32 cellular contexts compared by ENCODE assay signal in the genomic region with DNA sequence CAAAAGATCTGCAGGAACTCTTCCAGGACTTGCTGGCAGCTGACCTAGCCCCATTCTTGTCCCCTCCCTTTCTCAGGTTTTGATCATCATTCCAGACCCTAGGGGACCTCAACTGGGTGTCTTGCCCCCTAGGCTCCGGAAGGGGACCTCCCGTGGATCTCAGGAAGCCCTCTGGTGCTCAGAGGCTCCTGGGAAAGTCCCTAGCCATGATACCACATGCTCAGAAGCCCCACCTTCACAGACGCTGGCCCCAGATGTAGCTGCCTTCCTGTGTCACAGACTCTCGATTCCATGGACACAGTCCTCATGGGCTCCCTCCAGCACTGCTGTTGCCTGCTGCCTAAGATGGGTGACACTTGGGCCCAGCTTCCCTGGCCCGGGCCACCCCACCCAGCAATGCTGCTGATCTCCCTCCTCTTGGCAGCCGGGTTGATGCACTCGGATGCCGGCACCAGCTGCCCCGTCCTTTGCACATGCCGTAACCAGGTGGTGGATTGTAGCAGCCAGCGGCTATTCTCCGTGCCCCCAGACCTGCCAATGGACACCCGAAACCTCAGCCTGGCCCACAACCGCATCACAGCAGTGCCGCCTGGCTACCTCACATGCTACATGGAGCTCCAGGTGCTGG. TPM values are rescaled to one million over a fixed set of nuclear protein-coding genes. Genes with fewer than 3 reads are reported as not detected.
DNase-seq lines count a peak whose midpoint lies in the region; ATAC-seq, FAIRE-seq and TF ChIP-seq lines count a peak whose summit lies in the region.
"Had no signal": no experiment of that assay in that cellular context is flagged by ENCODE, and none has a peak within 500 bp of the region (broad histone marks: within the 10 kb centered on the region; RNA-seq: fewer than 3 reads in every experiment).

A gene with protein sequence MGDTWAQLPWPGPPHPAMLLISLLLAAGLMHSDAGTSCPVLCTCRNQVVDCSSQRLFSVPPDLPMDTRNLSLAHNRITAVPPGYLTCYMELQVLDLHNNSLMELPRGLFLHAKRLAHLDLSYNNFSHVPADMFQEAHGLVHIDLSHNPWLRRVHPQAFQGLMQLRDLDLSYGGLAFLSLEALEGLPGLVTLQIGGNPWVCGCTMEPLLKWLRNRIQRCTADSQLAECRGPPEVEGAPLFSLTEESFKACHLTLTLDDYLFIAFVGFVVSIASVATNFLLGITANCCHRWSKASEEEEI (plus strand): TSS at position 276 of the 628 bp plus-strand sequence. CDS start 70 bp downstream, at position 346.

- no peak within 1 kb of the TSS for H4K5ac ChIP-seq in H1 (ENCODE audit: insufficient read length, low read depth, low read length)

- peaks cover 9% of the 10 kb centered on the region for H3K23me2 ChIP-seq in H1 (ENCODE audit: low read depth, low read length)

- no peak for ATAC-seq in HG02571 (IDR thresholded peaks at IDR 0.05; ENCODE audit: unreplicated experiment)
- ATAC-seq in HG02678 (IDR thresholded peaks at IDR 0.05; ENCODE audit: unreplicated experiment): no peak
- ATAC-seq: stimulated activated effector memory CD8-positive, alpha-beta T cell treated with anti-CD3 and anti-CD28 coated beads, Interleukin-12 subunit alpha, Interleukin-12 subunit beta, amount 100 ng/mL, for 72 hours had no signal

- H3K4me1 ChIP-seq in HUES48 (ENCODE audit: control insufficient read depth, insufficient read depth, low read length): peaks cover 9% of the 10 kb centered on the region; the same call in 1 of the 2 replicates
- H3K4me1 ChIP-seq in H1 (replicated peaks in 1 of 4; ENCODE audit: control insufficient read depth in 3 of 4, insufficient read depth in 4 of 4, low read length in 3 of 4): peaks cover 0 to 6% (median 3%) of the 10 kb centered on the region in 4 experiments; a peak in 5 of 7 replicates
- H3K4me1 ChIP-seq in iPS-20b (ENCODE audit: insufficient read depth, low read length): peaks cover 6% of the 10 kb centered on the region; the same call in 1 of the 2 replicates
- H3K4me1 ChIP-seq in osteoblast (ENCODE audit: insufficient read depth, low read length): no peaks in the 10 kb centered on the region
- H3K4me1 ChIP-seq: SJSA1 had no signal

- TF ChIP-seq CTCF in H1 (IDR thresholded peaks at IDR 0.05; ENCODE audit: control extremely low read depth in 1 of 3, insufficient read depth in 1 of 3, low read depth in 1 of 3, low read length in 3 of 3): no peak
- TF ChIP-seq CTCF in osteoblast (IDR thresholded peaks at IDR 0.05; ENCODE audit: extremely low read depth, low read depth, low read length): no peak

- no peak within 1 kb of the TSS for H4K91ac ChIP-seq in H1 (replicated peaks; ENCODE audit: insufficient read length, low read length)

- no peak for FAIRE-seq in H1 (lab: Jason Lieb, UNC)

- no peak for TF ChIP-seq POLR2A in H1 (IDR thresholded peaks at IDR 0.05; ENCODE audit: control extremely low read depth in 1 of 2, low read depth in 2 of 2, low read length in 2 of 2)

- CTCF ChIA-PET in H1 (lab: Charles Lee; ENCODE audit: partially characterized antibody): interaction anchor here (1.2 to 4.3 kb wide), 4 partner anchors 23 to 67 kb away, joined by 3 to 30 read pairs (median 5); no protein-coding TSS in a partner anchor

- H4K20me1 ChIP-seq in H1 (replicated peaks in 1 of 2; ENCODE audit: control insufficient read depth in 1 of 2, insufficient read depth in 2 of 2, low read length in 2 of 2) (no peaks in the 10 kb centered on the region), osteoblast (ENCODE audit: insufficient read depth, low read length) (no peaks in the 10 kb centered on the region)

- H3K79me1 ChIP-seq in H1 (ENCODE audit: low read depth, low read length): no peaks in the 10 kb centered on the region

- peak within 1 kb of the TSS; percentile 44; the same call in 1 of the 2 replicates for H2BK5ac ChIP-seq in H1 (ENCODE audit: low read depth, low read length)

- no peak within 1 kb of the TSS for H3K9ac ChIP-seq in HUES48 (ENCODE audit: low read depth, low read length)
- no peak within 1 kb of the TSS for H3K9ac ChIP-seq in H1 (replicated peaks in 1 of 4; ENCODE audit: extremely low read depth in 1 of 4, low read depth in 3 of 4, low read length in 3 of 4)
- no peak within 1 kb of the TSS; the same call in 1 of the 2 replicates for H3K9ac ChIP-seq in iPS-20b (ENCODE audit: low read depth, low read length)

- TF ChIP-seq EP300 in H1 (IDR thresholded peaks at IDR 0.05; ENCODE audit: borderline replicate concordance in 1 of 2, low read depth in 2 of 2, low read length in 2 of 2): no peak

- H2BK12ac ChIP-seq in H1 (ENCODE audit: low read depth, low read length): 0 out of 2 replicates have a peak within 1 kb of the TSS, but pooled peaks have one; percentile 1

- peak within 1 kb of the TSS; percentile 40; the same call in 1 of the 2 replicates for H2AK5ac ChIP-seq in H1 (ENCODE audit: low read depth, low read length)

- 86% methylated on average over 14 of the region's 15 CpGs; no CpG with 5 or more reads in 1 of the 2 experiments for WGBS in H1 (ENCODE audit: extremely low coverage in 1 of 2, insufficient coverage in 1 of 2, insufficient read length in 1 of 2, insufficient replicate concordance in 2 of 2, low coverage in 1 of 2, low lambda C conversion rate in 2 of 2, missing lambda C conversion rate in 1 of 2), 2 experiments

- TF ChIP-seq RAD21 in H1 (IDR thresholded peaks at IDR 0.05 in 1 of 2, conservative IDR thresholded peaks at IDR 0.05 in 1 of 2; ENCODE audit: low read depth in 2 of 2, low read length in 2 of 2): no peak

- peak within 1 kb of the TSS; percentile 61; the same call in 1 of the 2 replicates for H2BK15ac ChIP-seq in H1 (ENCODE audit: low read length)

- no peaks in the 10 kb centered on the region for H3K36me3 ChIP-seq in HUES48 (ENCODE audit: control insufficient read depth, insufficient read depth, low read length)
- no peaks in the 10 kb centered on the region for H3K36me3 ChIP-seq in H1 (ENCODE audit: control insufficient read depth in 2 of 4, insufficient read depth in 4 of 4, low read length in 3 of 4)
- H3K36me3 ChIP-seq in iPS-20b (ENCODE audit: insufficient read depth, low read depth, low read length): no peaks in the 10 kb centered on the region
- no peaks in the 10 kb centered on the region for H3K36me3 ChIP-seq in osteoblast (ENCODE audit: insufficient read depth, low read length)
- H3K36me3 ChIP-seq: cardiac muscle cell, esophagus muscularis mucosa, SJSA1 had no signal

- H3K4me2 ChIP-seq in H1 (ENCODE audit: insufficient read depth in 1 of 2, low read depth in 2 of 2, low read length in 2 of 2) (peak within 1 kb of the TSS; percentile 79 to 95), osteoblast (ENCODE audit: insufficient read depth, low read length) (no peak within 1 kb of the TSS)

- peak within 1 kb of the TSS; percentile 64 for H3K4me3 ChIP-seq in HUES48 (ENCODE audit: low read depth, low read length)
- H3K4me3 ChIP-seq in H1 (ENCODE audit: extremely low read depth in 1 of 4, insufficient read depth in 2 of 4, low read depth in 3 of 4, low read length in 4 of 4): peak within 1 kb of the TSS; percentile 43 to 77 (median 62); a peak in 5 of 8 replicates
- H3K4me3 ChIP-seq in iPS-20b (ENCODE audit: low read length): peak within 1 kb of the TSS; percentile 71; the same call in 1 of the 2 replicates
- H3K4me3 ChIP-seq in osteoblast (ENCODE audit: insufficient read depth, low read length): no peak within 1 kb of the TSS
- H3K4me3 ChIP-seq: cardiac muscle cell, esophagus muscularis mucosa, SJSA1 had no signal

- no peak within 1 kb of the TSS for H3K23ac ChIP-seq in H1 (ENCODE audit: insufficient read length)

- no peak for DNase-seq in H1 (ENCODE audit: low read depth in 1 of 2, low spot score in 2 of 2)
- DNase-seq in osteoblast (ENCODE audit: insufficient read length, low spot score, missing footprints): peak; percentile 50
- DNase-seq in caudate nucleus (lab: John Stamatoyannopoulos, UW): no peak
- no peak for DNase-seq in pons (ENCODE audit: low spot score)
- DNase-seq: activated CD4-positive, alpha-beta T cell treated with anti-CD3 and anti-CD28 coated beads for 4 hours; activated naive CD8-positive, alpha-beta T cell treated with anti-CD3 and anti-CD28 coated beads, Interleukin-2, amount 10 ng/mL, durations not matched to agents 7 days and 5 days; aorta; C1 segment of cervical spinal cord; COR-L47; cortex of kidney; DMS79; foreskin fibroblast; GF-D8; HCEC 1CT; NCI-H1048; NCI-H1694 treated with DMSO at 0.1 percent for 48 hours; NCI-H2171; NCI-H82; RPMI8226; stimulated activated CD4-positive, alpha-beta T cell treated with anti-CD3 and anti-CD28 coated beads, Interleukin-4, amount 100 ng/mL, for 4 hours; T1000; trophoblast cell had no signal

- no peak within 1 kb of the TSS for H2BK120ac ChIP-seq in H1 (replicated peaks; ENCODE audit: low read depth, low read length)

- POLR2A ChIA-PET in H1 (lab: Charles Lee; ENCODE audit: partially characterized antibody): interaction anchor here (2.0 kb wide), 1 partner anchor 32 kb away, joined by 5 read pairs; no protein-coding TSS in a partner anchor

- no peaks in the 10 kb centered on the region for H3K9me3 ChIP-seq in HUES48 (ENCODE audit: control insufficient read depth, insufficient read depth, low read length)
- no peaks in the 10 kb centered on the region for H3K9me3 ChIP-seq in H1 (ENCODE audit: insufficient read depth in 2 of 2, low read depth in 1 of 2, low read length in 1 of 2)
- H3K9me3 ChIP-seq in iPS-20b (ENCODE audit: insufficient read depth, low read depth, low read length): no peaks in the 10 kb centered on the region
- H3K9me3 ChIP-seq in osteoblast (ENCODE audit: low read depth, low read length): no peaks in the 10 kb centered on the region
- H3K9me3 ChIP-seq: esophagus muscularis mucosa, SJSA1 had no signal

- no peak within 1 kb of the TSS for H3K18ac ChIP-seq in H1 (ENCODE audit: extremely low read depth, low read length)

- no peak within 1 kb of the TSS for H3K56ac ChIP-seq in H1 (replicated peaks; ENCODE audit: insufficient read length, low read depth, low read length)

- H3K27ac ChIP-seq in HUES48 (ENCODE audit: low read depth, low read length): no peak within 1 kb of the TSS
- H3K27ac ChIP-seq in H1 (ENCODE audit: low read depth, low read length): no peak within 1 kb of the TSS
- no peak within 1 kb of the TSS for H3K27ac ChIP-seq in iPS-20b (ENCODE audit: low read length)
- no peak within 1 kb of the TSS for H3K27ac ChIP-seq in osteoblast (ENCODE audit: low read depth, low read length)
- H3K27ac ChIP-seq in caudate nucleus (ENCODE audit: low read depth, low read length): no peak within 1 kb of the TSS
- H3K27ac ChIP-seq: cardiac muscle cell, esophagus muscularis mucosa, SJSA1, VCaP had no signal

- H3K79me2 ChIP-seq in H1 (ENCODE audit: control insufficient read depth in 1 of 2, insufficient read depth in 2 of 2, low read length in 2 of 2) (no peaks in the 10 kb centered on the region), osteoblast (ENCODE audit: insufficient read depth, low read length) (no peaks in the 10 kb centered on the region)

- H3K27me3 ChIP-seq in HUES48 (ENCODE audit: control insufficient read depth, insufficient read depth, low read length): peaks cover 34% of the 10 kb centered on the region
- H3K27me3 ChIP-seq in H1 (replicated peaks in 1 of 4; ENCODE audit: control insufficient read depth in 3 of 4, extremely low read depth in 1 of 4, insufficient read depth in 3 of 4, low read length in 3 of 4): peaks cover 3 to 27% (median 23%) of the 10 kb centered on the region in 4 experiments
- H3K27me3 ChIP-seq in iPS-20b (ENCODE audit: insufficient read depth, low read length): peaks cover 36% of the 10 kb centered on the region
- peaks cover 20% of the 10 kb centered on the region for H3K27me3 ChIP-seq in osteoblast (ENCODE audit: insufficient read depth, low read length)
- H3K27me3 ChIP-seq: SJSA1 had no signal

- H3K14ac ChIP-seq in H1 (ENCODE audit: insufficient read length): no peak within 1 kb of the TSS

- H4K8ac ChIP-seq in H1 (ENCODE audit: extremely low read depth, insufficient read depth, low read length): no peak within 1 kb of the TSS

- no peak within 1 kb of the TSS for H3K4ac ChIP-seq in H1 (replicated peaks; ENCODE audit: insufficient read length, low read depth, low read length)

- H2AFZ ChIP-seq in H1 (ENCODE audit: low read length): no peak within 1 kb of the TSS
- H2AFZ ChIP-seq in osteoblast (ENCODE audit: low read length): no peak within 1 kb of the TSS

- H2BK20ac ChIP-seq in H1 (ENCODE audit: low read length): no peak within 1 kb of the TSS

RNA-seq across cellular contexts. Expression of the gene that starts here (rescaled TPM):
- total RNA-seq in H1 (2021; fragmentation: NEBNext Ultra II Directional; extraction: Animal tissue kit (Norgen Biotek cat#: 25700)): 1.1 and 1.4 TPM in 2 replicates
- 0.62 and 0.64 TPM in 2 replicates for polyA plus RNA-seq in H1 (2011; rRNA removed)
- 0.56 TPM for polyA plus RNA-seq in H1 (2011; cell fraction: cytosol; rRNA removed)
- 0.81 TPM for polyA plus RNA-seq in H1 (2011; cell fraction: nucleus; rRNA removed)
- polyA plus RNA-seq in H1 (2012, experiment 1 of 2): 0.89 to 1.2 TPM (median 0.97 TPM) in 4 replicates
- polyA plus RNA-seq in H1 (2012, experiment 2 of 2): 0.49 TPM
- polyA plus RNA-seq in H1 (2013, experiment 1 of 2): 0.53 TPM
- polyA plus RNA-seq in H1 (2013, experiment 2 of 2): 0.50 TPM
- 0.68 and 0.79 TPM in 2 replicates for polyA minus RNA-seq in H1 (2011; rRNA and poly(A)+ RNA removed)
- polyA minus RNA-seq in H1 (2011; cell fraction: cytosol; rRNA and poly(A)+ RNA removed): 0.81 TPM
- polyA minus RNA-seq in H1 (2011; cell fraction: nucleus; rRNA and poly(A)+ RNA removed): 1.2 TPM
- total RNA-seq in osteoblast: not detected in 2 replicates
- total RNA-seq: activated naive CD8-positive, alpha-beta T cell treated with anti-CD3 and anti-CD28 coated beads, Interleukin-2, amount 10 ng/mL, durations not matched to agents 7 days and 5 days; NCI-H460; SJSA1 had no signal
- polyA plus RNA-seq: cardiac muscle cell had no signal

Comparison
In these comparisons a context has a peak if more than half of its experiments do, and no peak if none do; other contexts are left out.
1. Peak in DNase-seq in osteoblast; RNA of the gene not detected or under 1 TPM.